In the genomic region with DNA sequence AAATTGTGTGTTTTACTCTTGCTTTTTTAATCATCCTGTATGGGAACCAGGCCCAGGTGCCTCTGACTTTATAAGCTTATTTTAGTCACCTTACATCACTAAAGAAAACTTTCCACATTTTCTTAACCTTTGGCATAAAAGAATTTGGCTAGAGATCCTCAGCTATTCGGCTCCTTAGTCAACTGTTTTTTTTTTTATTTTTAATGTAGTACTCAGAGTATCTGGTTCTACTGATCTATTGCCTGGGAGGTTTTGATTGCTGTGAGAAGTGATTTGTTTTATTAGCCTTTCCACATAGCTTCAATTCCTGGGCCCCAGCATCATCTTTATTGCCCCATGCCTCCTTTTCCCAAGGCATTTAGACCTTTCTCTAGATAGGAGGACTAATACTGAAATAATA, we compare ENCODE assay signal across 16 cellular contexts.
DNase-seq lines count a peak whose midpoint lies in the region; ATAC-seq and TF ChIP-seq lines count a peak whose summit lies in the region.
"Had no signal": no experiment of that assay in that cellular context is flagged by ENCODE, and none has a peak within 500 bp of the region (broad histone marks: within the 10 kb centered on the region; RNA-seq: fewer than 3 reads in every experiment).

No MANE protein-coding gene starts in this region.

- no peak overlapping the region for H2AFZ ChIP-seq in hepatocyte

- POLR2A ChIA-PET in BJ (lab: Charles Lee), result interaction anchor here (0.6 to 1.0 kb wide), 3 partner anchors 13 to 1432 kb away, joined by 3 to 4 read pairs (median 3); no protein-coding TSS in a partner anchor

- no peak for TF ChIP-seq CTCF in BJ (IDR thresholded peaks at IDR 0.05; ENCODE audit: insufficient read depth, low read depth, low read length)
- TF ChIP-seq CTCF in foreskin keratinocyte (conservative IDR thresholded peaks at IDR 0.05), result no peak
- TF ChIP-seq CTCF in GM13977 (IDR thresholded peaks at IDR 0.05; ENCODE audit: extremely low read depth, insufficient read depth, missing control alignments), result no peak
- TF ChIP-seq CTCF in hepatocyte (IDR thresholded peaks at IDR 0.05; ENCODE audit: poor library complexity), result no peak

- DNase-seq in BJ (ENCODE audit: low read depth), result peak; percentile 94
- DNase-seq in adipocyte (ENCODE audit: low read depth), result peak; percentile 70
- DNase-seq in fibroblast of peridontal ligament (ENCODE audit: extremely low read depth), result peak; percentile 81
- DNase-seq in sciatic nerve (ENCODE audit: low spot score), result no peak
- no peak for DNase-seq in foreskin keratinocyte
- no peak for DNase-seq in GM13977 (ENCODE audit: low spot score)
- no peak for DNase-seq in hepatocyte (ENCODE audit: low spot score)
- DNase-seq: activated CD4-positive, alpha-beta T cell treated with anti-CD3 and anti-CD28 coated beads, Interleukin-2, amount 10 ng/mL, durations not matched to agents 24 days and 14 days; activated naive CD4-positive, alpha-beta T cell treated with anti-CD3 and anti-CD28 coated beads, Interleukin-2, amount 50 U/mL, for 16 hours; central memory CD4-positive, alpha-beta T cell; mammary epithelial cell; NCI-H2029; NCI-H526 treated with DMSO at 0.1 percent for 48 hours; right cardiac atrium; stimulated activated CD4-positive, alpha-beta T cell treated with anti-CD3 and anti-CD28 coated beads, Interleukin-4, amount 100 ng/mL, for 1 hour had no signal

- H3K9ac ChIP-seq in adipocyte (ENCODE audit: low read length), result peak overlapping the region; percentile 53

- no peaks in the 10 kb centered on the region for H3K9me3 ChIP-seq in adipocyte (ENCODE audit: control insufficient read depth, low read length)
- no peaks in the 10 kb centered on the region for H3K9me3 ChIP-seq in hepatocyte (ENCODE audit: low read depth)

- peaks cover 24% of the 10 kb centered on the region for H3K4me1 ChIP-seq in adipocyte (ENCODE audit: control insufficient read depth, insufficient read depth, low read length)
- H3K4me1 ChIP-seq in foreskin keratinocyte, result no peaks in the 10 kb centered on the region
- no peaks in the 10 kb centered on the region for H3K4me1 ChIP-seq in hepatocyte (ENCODE audit: insufficient read depth)

- no peak overlapping the region for H3K4me2 ChIP-seq in hepatocyte

- 0 out of 2 replicates have a peak, but pooled peaks cover 2% of the 10 kb centered on the region for H3K36me3 ChIP-seq in BJ (ENCODE audit: control insufficient read depth, insufficient read depth, low read length)
- peaks cover 56% of the 10 kb centered on the region for H3K36me3 ChIP-seq in adipocyte (ENCODE audit: control insufficient read depth, insufficient read depth, low read length, severe bottlenecking)
- no peaks in the 10 kb centered on the region for H3K36me3 ChIP-seq in hepatocyte (replicated peaks; ENCODE audit: insufficient read depth, low read depth)

- no peaks in the 10 kb centered on the region for H4K20me1 ChIP-seq in hepatocyte (ENCODE audit: insufficient read depth, poor library complexity, severe bottlenecking)

- ATAC-seq in sciatic nerve (peak; percentile 79), GM18868 (IDR thresholded peaks at IDR 0.05; ENCODE audit: unreplicated experiment) (no peak), foreskin keratinocyte (no peak)

- H3K4me3 ChIP-seq in BJ (ENCODE audit: low read depth, low read length) (no peak overlapping the region), adipocyte (ENCODE audit: low read length) (peak overlapping the region; percentile 26), hepatocyte (no peak overlapping the region)

- WGBS in hepatocyte (ENCODE audit: low lambda C conversion rate, missing lambda C conversion rate), result 70% methylated on average over 1 of the region's 1 CpG

- H3K9me2 ChIP-seq in hepatocyte (replicated peaks; ENCODE audit: insufficient read depth), result no peaks in the 10 kb centered on the region

- H3K27ac ChIP-seq in foreskin keratinocyte, result no peak overlapping the region
- no peak overlapping the region for H3K27ac ChIP-seq in hepatocyte

- CTCF ChIA-PET in BJ (lab: Yijun Ruan, JAX), result no interaction called here

- H3K27me3 ChIP-seq in BJ (ENCODE audit: control insufficient read depth, insufficient read depth, low read length), result no peaks in the 10 kb centered on the region
- no peaks in the 10 kb centered on the region for H3K27me3 ChIP-seq in adipocyte (replicated peaks; ENCODE audit: control insufficient read depth, insufficient read depth, low read length)
- H3K27me3 ChIP-seq in foreskin keratinocyte, result no peaks in the 10 kb centered on the region
- no peaks in the 10 kb centered on the region for H3K27me3 ChIP-seq in hepatocyte

- no peaks in the 10 kb centered on the region for H3K79me2 ChIP-seq in hepatocyte

- intact Hi-C loops in sciatic nerve (cut with DNase I), result no loop called here

- in situ Hi-C loops in GM13977 (cut with MboI; ENCODE audit: low pct_unique_long_range_greater_than_20kb, low sequenced_read_pairs, unreplicated experiment), result no loop called here

Comparison
In these comparisons a context has a peak if more than half of its experiments do, and no peak if none do; other contexts are left out.
1. DNase-seq: peak in BJ (single experiment), adipocyte (single experiment) and fibroblast of peridontal ligament (single experiment); none in sciatic nerve (single experiment), foreskin keratinocyte (0 of 2), GM13977 (single experiment) and hepatocyte (single experiment).